ENCODE assay signal across 12 cellular contexts in the genomic region with DNA sequence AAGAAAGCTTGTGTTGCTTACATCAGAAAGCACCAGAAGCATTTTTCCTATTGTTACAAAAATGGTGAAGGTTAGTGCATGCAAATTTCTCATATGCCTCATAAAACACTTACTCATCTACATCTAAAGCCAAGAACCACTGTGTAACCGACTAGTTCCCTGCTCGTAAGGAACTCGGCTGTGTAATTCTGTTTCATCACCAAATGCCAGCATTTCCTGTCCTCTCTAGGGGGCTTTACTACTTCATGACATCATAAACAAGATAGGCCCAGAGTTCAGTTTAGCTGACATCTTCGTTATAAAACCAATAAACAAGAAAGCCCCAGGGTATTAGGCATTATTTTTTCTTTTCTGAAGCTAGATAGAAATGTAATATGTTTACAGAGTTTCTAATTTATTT.
A peak's percentile ranks its signal among the peaks of the same experiment; 100 is the strongest.
DNase-seq lines count a peak whose midpoint lies in the region; ATAC-seq, FAIRE-seq and TF ChIP-seq lines count a peak whose summit lies in the region.
"Had no signal": no experiment of that assay in that cellular context is flagged by ENCODE, and none has a peak within 500 bp of the region (broad histone marks: within the 10 kb centered on the region; RNA-seq: fewer than 3 reads in every experiment).

No MANE protein-coding gene starts in this region.

- H3K4me2 ChIP-seq in astrocyte (ENCODE audit: low read length): peak overlapping the region; percentile 4

- peaks cover 10% of the 10 kb centered on the region for H3K4me1 ChIP-seq in astrocyte (ENCODE audit: insufficient read depth, low read length)

- no peak for TF ChIP-seq POLR2A in GM12891 (IDR thresholded peaks at IDR 0.05; ENCODE audit: low read depth, low read length)

- no peaks in the 10 kb centered on the region for H3K9me3 ChIP-seq in astrocyte (ENCODE audit: insufficient read depth, low read depth, low read length)

- no peaks in the 10 kb centered on the region for H3K36me3 Mint-ChIP-seq in astrocyte (ENCODE audit: low read depth, unreplicated experiment)
- H3K36me3 Mint-ChIP-seq in T-helper 2 cell treated with Interferon-gamma antibody and Interleukin-4, amounts not matched to agents 5 μg/mL and 100 μg/mL, for 36 hours (ENCODE audit: low read depth): no peaks in the 10 kb centered on the region
- H3K36me3 Mint-ChIP-seq: CD8-positive, alpha-beta T cell had no signal

- H3K27ac ChIP-seq in astrocyte (ENCODE audit: low read depth, low read length): peak overlapping the region; percentile 61

- H3K27ac Mint-ChIP-seq in astrocyte (ENCODE audit: unreplicated experiment): peak overlapping the region; percentile 70
- H3K27ac Mint-ChIP-seq in T-helper 2 cell treated with Interferon-gamma antibody and Interleukin-4, amounts not matched to agents 5 μg/mL and 100 μg/mL, for 36 hours: no peak overlapping the region
- H3K27ac Mint-ChIP-seq: CD8-positive, alpha-beta T cell had no signal

- peak overlapping the region; percentile 28 for H3K9ac ChIP-seq in astrocyte (ENCODE audit: low read length)

- no peaks in the 10 kb centered on the region for H3K9me3 Mint-ChIP-seq in astrocyte (ENCODE audit: unreplicated experiment)
- H3K9me3 Mint-ChIP-seq in T-helper 2 cell treated with Interferon-gamma antibody and Interleukin-4, amounts not matched to agents 5 μg/mL and 100 μg/mL, for 36 hours: no peaks in the 10 kb centered on the region
- H3K9me3 Mint-ChIP-seq: CD8-positive, alpha-beta T cell; endodermal cell had no signal

- peak; percentile 92 for DNase-seq in AG04449 (ENCODE audit: low read depth, low spot score)
- DNase-seq in astrocyte (ENCODE audit: low read depth): peak; percentile 98
- peak; percentile 88 for DNase-seq in kidney tubule cell (ENCODE audit: low spot score)
- DNase-seq in T-helper 2 cell treated with Interferon-gamma antibody and Interleukin-4, amounts not matched to agents 5 μg/mL and 100 μg/mL, for 36 hours (ENCODE audit: low spot score): no peak
- DNase-seq in GM12891 (ENCODE audit: insufficient read length, low spot score): no peak
- DNase-seq in omental fat pad (ENCODE audit: low spot score): no peak
- DNase-seq in NCI-H2029 (lab: John Stamatoyannopoulos, UW): no peak
- DNase-seq: activated effector memory CD4-positive, alpha-beta T cell treated with anti-CD3 and anti-CD28 coated beads, Interleukin-2, amount 50 U/mL, for 16 hours; CD8-positive, alpha-beta T cell; endodermal cell; NCI-H748 treated with DMSO at 0.1 percent for 48 hours had no signal

- H4K20me1 ChIP-seq in astrocyte (ENCODE audit: insufficient read depth, low read length): no peaks in the 10 kb centered on the region

- ATAC-seq in HG03442 (IDR thresholded peaks at IDR 0.05; ENCODE audit: unreplicated experiment): peak; percentile 71
- no peak for ATAC-seq in omental fat pad (ENCODE audit: low FRiP score)
- ATAC-seq: CD8-positive, alpha-beta T cell had no signal

- H2AFZ ChIP-seq in astrocyte (ENCODE audit: low read depth, low read length): no peak overlapping the region

- H3K79me2 ChIP-seq in astrocyte (ENCODE audit: insufficient read depth, low read length): no peaks in the 10 kb centered on the region

- CTCF ChIA-PET in AG04449 (lab: Yijun Ruan, JAX): no interaction called here

- no peaks in the 10 kb centered on the region for H3K27me3 ChIP-seq in astrocyte (ENCODE audit: insufficient read depth, low read length)

- TF ChIP-seq CTCF in AG04449 (IDR thresholded peaks at IDR 0.05; ENCODE audit: insufficient read depth, low read length, missing control alignments) (no peak), astrocyte (IDR thresholded peaks at IDR 0.05; ENCODE audit: insufficient read depth, low read depth, low read length) (no peak), omental fat pad (IDR thresholded peaks at IDR 0.05) (no peak)

- H3K4me3 ChIP-seq in AG04449 (ENCODE audit: low read depth, low read length) (no peak overlapping the region), astrocyte (ENCODE audit: insufficient read depth, low read depth, low read length) (no peak overlapping the region)

- no peaks in the 10 kb centered on the region for H3K27me3 Mint-ChIP-seq in astrocyte (ENCODE audit: low read depth, unreplicated experiment)
- H3K27me3 Mint-ChIP-seq in T-helper 2 cell treated with Interferon-gamma antibody and Interleukin-4, amounts not matched to agents 5 μg/mL and 100 μg/mL, for 36 hours (ENCODE audit: low read depth): peaks cover 3% of the 10 kb centered on the region

- peaks cover 45% of the 10 kb centered on the region for H3K4me1 Mint-ChIP-seq in astrocyte (ENCODE audit: low read depth, unreplicated experiment)
- no peaks in the 10 kb centered on the region for H3K4me1 Mint-ChIP-seq in T-helper 2 cell treated with Interferon-gamma antibody and Interleukin-4, amounts not matched to agents 5 μg/mL and 100 μg/mL, for 36 hours (ENCODE audit: low read depth)
- H3K4me1 Mint-ChIP-seq: endodermal cell had no signal

- H3K4me3 Mint-ChIP-seq in astrocyte (ENCODE audit: unreplicated experiment): no peak overlapping the region
- H3K4me3 Mint-ChIP-seq in T-helper 2 cell treated with Interferon-gamma antibody and Interleukin-4, amounts not matched to agents 5 μg/mL and 100 μg/mL, for 36 hours: no peak overlapping the region
- H3K4me3 Mint-ChIP-seq: CD8-positive, alpha-beta T cell; endodermal cell had no signal

- no peaks in the 10 kb centered on the region for H3K36me3 ChIP-seq in astrocyte (ENCODE audit: insufficient read depth, low read length)

- FAIRE-seq in astrocyte (lab: Jason Lieb, UNC): peak; percentile 91
- no peak for FAIRE-seq in GM12891 (lab: Jason Lieb, UNC)

- POLR2A ChIA-PET in AG04449 (lab: Yijun Ruan, JAX): no interaction called here

TF ChIP-seq in GM12891, 5 proteins besides CTCF, POLR2A, EP300 and RAD21:
- TF ChIP-seq PAX5 (IDR thresholded peaks at IDR 0.05; ENCODE audit: insufficient read depth, low read length, severe bottlenecking) (no peak), POLR2AphosphoS5 (IDR thresholded peaks at IDR 0.05; ENCODE audit: low read depth, low read length) (no peak), TAF1 (IDR thresholded peaks at IDR 0.05; ENCODE audit: low read depth, low read length) (no peak), SPI1 (IDR thresholded peaks at IDR 0.05; ENCODE audit: low read depth, low read length) (no peak), POU2F2 (IDR thresholded peaks at IDR 0.05; ENCODE audit: low read depth, low read length) (no peak)

Comparison
In these comparisons a context has a peak if more than half of its experiments do, and no peak if none do; other contexts are left out.
1. DNase-seq: peak in AG04449 (single experiment), astrocyte (single experiment) and kidney tubule cell (single experiment); none in T-helper 2 cell treated with Interferon-gamma antibody and Interleukin-4, amounts not matched to agents 5 μg/mL and 100 μg/mL, for 36 hours (single experiment), GM12891 (single experiment), omental fat pad (single experiment) and NCI-H2029 (single experiment).